ENCODE assay signal across 11 cellular contexts in the genomic region with DNA sequence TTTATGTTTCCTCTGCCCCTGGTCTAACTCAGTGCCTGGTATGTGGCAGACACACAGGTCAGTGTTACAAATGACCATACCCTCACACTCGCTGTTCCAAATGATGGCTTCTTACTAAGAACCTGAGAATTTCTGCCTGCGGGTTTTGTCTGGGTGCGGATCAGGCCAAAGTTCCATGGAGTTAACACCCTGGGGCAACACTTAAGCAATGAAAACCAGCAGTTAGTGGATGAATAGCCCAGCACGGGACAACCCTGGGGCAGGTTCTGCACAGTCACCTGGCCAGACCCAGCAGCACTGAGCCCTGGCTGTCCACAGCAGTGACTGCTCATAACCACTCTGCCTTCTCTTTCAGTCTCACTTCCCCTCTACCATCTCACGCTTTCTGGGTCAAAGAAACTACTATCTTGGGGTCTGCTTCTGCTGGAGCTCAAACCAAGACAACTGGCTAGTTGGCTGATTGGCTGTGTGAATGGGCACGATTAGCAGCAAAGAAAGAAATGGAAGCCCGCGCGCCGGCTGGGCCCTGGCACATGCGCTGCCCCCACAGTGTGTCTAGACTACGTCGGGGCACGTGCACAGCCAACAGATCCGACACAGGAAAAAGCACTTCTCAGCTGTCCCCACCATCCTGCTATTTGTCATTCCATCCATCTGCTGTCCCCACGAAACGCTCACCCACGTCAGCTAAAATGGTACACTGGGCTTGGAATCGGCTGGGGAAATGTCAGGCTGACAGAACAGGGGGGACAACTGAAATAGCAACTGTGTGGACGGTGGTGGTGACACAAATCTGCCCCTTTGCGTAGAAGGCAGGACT. TPM values are rescaled to one million over a fixed set of nuclear protein-coding genes. Genes with fewer than 3 reads are reported as not detected.
DNase-seq lines count a peak whose midpoint lies in the region; ATAC-seq and TF ChIP-seq lines count a peak whose summit lies in the region.
"Had no signal": no experiment of that assay in that cellular context is flagged by ENCODE, and none has a peak within 500 bp of the region (broad histone marks: within the 10 kb centered on the region; RNA-seq: fewer than 3 reads in every experiment).

No MANE protein-coding gene starts in this region.

- H3K27ac ChIP-seq in VCaP: peak overlapping the region; percentile 85
- H3K27ac ChIP-seq in thyroid gland: peak overlapping the region; percentile 55 to 87 (median 84)
- H3K27ac ChIP-seq: A549 had no signal

- peak; percentile 95 for ATAC-seq in HG03025 (IDR thresholded peaks at IDR 0.05; ENCODE audit: low FRiP score, unreplicated experiment)
- ATAC-seq in left ventricle myocardium superior: no peak
- no peak for ATAC-seq in left cardiac atrium
- ATAC-seq: A549 had no signal

- TF ChIP-seq CTCF in VCaP (conservative IDR thresholded peaks at IDR 0.05) (no peak), thyroid gland (IDR thresholded peaks at IDR 0.05) (no peak)

- peaks cover 41 to 60% of the 10 kb centered on the region in 2 donors for H3K4me1 ChIP-seq in thyroid gland

- no peaks in the 10 kb centered on the region for H3K27me3 ChIP-seq in thyroid gland

- H3K36me3 ChIP-seq in thyroid gland: no peaks in the 10 kb centered on the region

- intact Hi-C loops in thyroid gland (cut with DNase I) (no loop called here), left ventricle myocardium superior (cut with micrococcal nuclease) (no loop called here), left cardiac atrium (cut with DNase I) (no loop called here)

- peak; percentile 18 for DNase-seq in SIG-M5 treated with dmso at 0.1 percent for 504 hours (lab: John Stamatoyannopoulos, UW; ENCODE audit: unreplicated experiment)
- DNase-seq in SIG-M5 (lab: John Stamatoyannopoulos, UW): no peak
- DNase-seq in thyroid gland: peak in 1 of 2 donors; percentile 40
- DNase-seq in left ventricle myocardium superior: no peak
- no peak for DNase-seq in left cardiac atrium
- no peak for DNase-seq in 8988T

- H3K9me3 ChIP-seq in thyroid gland: no peaks in the 10 kb centered on the region
- H3K9me3 ChIP-seq: A549 had no signal

- WGBS in thyroid gland, 2 donors: 72% methylated on average over 20 to 21 of the region's 21 CpGs

- H3K4me3 ChIP-seq in thyroid gland (replicated peaks in 1 of 3): no peak overlapping the region
- H3K4me3 ChIP-seq: A549, lung had no signal

- TF ChIP-seq POLR2A in thyroid gland (IDR thresholded peaks at IDR 0.05): peak in 1 of 2 donors; percentile 55

RNA-seq across cellular contexts. Expression of gene MGME1, which starts 36.6 kb away (rescaled TPM):
- 10 to 100 TPM; 14.6 to 24.2 (median 16.8) TPM for total RNA-seq in thyroid gland
- 13.9 TPM for total RNA-seq in left ventricle myocardium superior
- total RNA-seq in left cardiac atrium: 10 to 100 TPM in 1 of 2 donors, 1 to 10 TPM in 1; 9.0 to 11.1 TPM

RNA-seq across cellular contexts. Expression of gene SNX5, which starts 36.8 kb away (rescaled TPM):
- 100 to 1,000 TPM; 247 to 346 (median 270) TPM for total RNA-seq in thyroid gland
- total RNA-seq in left ventricle myocardium superior: 40.4 TPM
- 10 to 100 TPM; 46.7 to 48.2 TPM for total RNA-seq in left cardiac atrium

RNA-seq across cellular contexts. Expression of gene OVOL2, which starts 52.3 kb away (rescaled TPM):
- total RNA-seq in thyroid gland (10 to 100 TPM; 12.6 to 17.4 (median 13.5) TPM), left ventricle myocardium superior (not detected), left cardiac atrium (not detected)
- total RNA-seq: cerebellum had no signal

Comparison
In these comparisons a context has a peak if more than half of its experiments do, and no peak if none do; other contexts are left out.
1. RNA of gene OVOL2, which starts 52.3 kb away (total RNA-seq): 12.6 to 17.4 TPM in thyroid gland; not detected in left ventricle myocardium superior (single experiment) and not detected in left cardiac atrium; every median in the first group is over 10 times any median in the second.